Comparison of ENCODE assay signal across 10 cellular contexts in the genomic region with DNA sequence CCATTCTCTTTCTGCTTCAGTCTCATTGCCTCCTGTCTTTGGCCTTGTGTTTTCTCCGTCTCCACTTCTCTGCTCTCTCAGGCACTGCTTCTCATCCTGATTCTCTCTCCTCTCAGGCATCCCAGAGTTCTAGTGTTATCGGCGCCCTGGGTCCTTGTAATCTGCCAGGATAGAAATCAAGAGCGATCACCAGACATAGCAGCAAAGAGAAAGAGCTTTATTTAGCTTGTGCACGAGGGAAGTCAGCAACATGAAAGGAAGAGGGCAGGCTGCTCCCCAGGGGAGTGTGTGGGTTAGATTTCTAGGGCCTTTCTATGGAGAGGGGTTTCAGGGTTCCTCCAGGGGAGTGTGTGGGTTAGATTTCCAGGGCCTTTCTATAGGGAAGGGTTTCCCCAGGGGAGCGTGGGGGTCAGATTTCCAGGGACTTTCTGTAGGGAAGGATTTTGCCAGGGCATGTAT. TPM values are rescaled to one million over a fixed set of nuclear protein-coding genes. Genes with fewer than 3 reads are reported as not detected.
DNase-seq lines count a peak whose midpoint lies in the region; ATAC-seq and TF ChIP-seq lines count a peak whose summit lies in the region.
"Had no signal": no experiment of that assay in that cellular context is flagged by ENCODE, and none has a peak within 500 bp of the region (broad histone marks: within the 10 kb centered on the region; RNA-seq: fewer than 3 reads in every experiment).

No MANE protein-coding gene starts in this region.

- H4K8ac ChIP-seq in neuronal stem cell (ENCODE audit: low read depth, low read length) = no peak overlapping the region

- peak overlapping the region; percentile 85 for H2AFZ ChIP-seq in neuronal stem cell (ENCODE audit: low read length)

- no peaks in the 10 kb centered on the region for H3K27me3 ChIP-seq in neuronal stem cell (ENCODE audit: control insufficient read depth in 3 of 3, insufficient read depth in 3 of 3, low read depth in 1 of 3, low read length in 3 of 3)
- no peaks in the 10 kb centered on the region for H3K27me3 ChIP-seq in brain microvascular endothelial cell (replicated peaks)
- H3K27me3 ChIP-seq: suprapubic skin had no signal

- peak; percentile 33 for ATAC-seq in HG03159 (IDR thresholded peaks at IDR 0.05; ENCODE audit: unreplicated experiment)

- no CpG with 5 or more reads among the region's 6 CpGs for WGBS in neuronal stem cell (ENCODE audit: extremely low coverage in 2 of 2, insufficient read length in 2 of 2, insufficient replicate concordance in 1 of 2), 2 donors

- H3K79me1 ChIP-seq in neuronal stem cell (ENCODE audit: low read depth, low read length) = no peaks in the 10 kb centered on the region

- H3K14ac ChIP-seq in neuronal stem cell (ENCODE audit: low read length) = peak overlapping the region; percentile 10

- H3K27ac ChIP-seq in neuronal stem cell (replicated peaks; ENCODE audit: low read length) (peak overlapping the region; percentile 31), brain microvascular endothelial cell (no peak overlapping the region)
- H3K27ac ChIP-seq: VCaP had no signal

- H4K91ac ChIP-seq in neuronal stem cell (ENCODE audit: low read depth, low read length, poor library complexity) = no peak overlapping the region

- no peak overlapping the region for H2BK15ac ChIP-seq in neuronal stem cell (ENCODE audit: low read length)

- in situ Hi-C loops in brain microvascular endothelial cell (cut with HindIII; ENCODE audit: low pct_ligation_motif_present, low sequenced_read_pairs) = no loop called here

- H3K4ac ChIP-seq in neuronal stem cell (ENCODE audit: low read length) = no peak overlapping the region

- H3K18ac ChIP-seq in neuronal stem cell (ENCODE audit: low read length) = peak overlapping the region; percentile 6

- peak overlapping the region; percentile 11 for H2BK5ac ChIP-seq in neuronal stem cell (ENCODE audit: low read length)

- H3K4me1 ChIP-seq in neuronal stem cell (ENCODE audit: control insufficient read depth in 2 of 2, insufficient read depth in 1 of 2, low read depth in 1 of 2, low read length in 2 of 2) = peaks cover 18% of the 10 kb centered on the region in 2 donors
- H3K4me1 ChIP-seq: suprapubic skin had no signal

- H3K9me3 ChIP-seq in neuronal stem cell (replicated peaks in 1 of 2; ENCODE audit: control insufficient read depth in 2 of 2, insufficient read depth in 1 of 2, low read depth in 1 of 2, low read length in 2 of 2) = peaks cover 0 to 3% of the 10 kb centered on the region in 2 donors
- H3K9me3 ChIP-seq: suprapubic skin had no signal

- no peak overlapping the region for H2AK5ac ChIP-seq in neuronal stem cell (ENCODE audit: low read depth, low read length)

- no peak overlapping the region for H3K4me2 ChIP-seq in neuronal stem cell (ENCODE audit: insufficient read depth, low read length, poor library complexity, severe bottlenecking)

- H2BK12ac ChIP-seq in neuronal stem cell (ENCODE audit: low read length) = no peak overlapping the region

- H3K4me3 ChIP-seq in neuronal stem cell (ENCODE audit: low read length in 2 of 2) (no peak overlapping the region), brain microvascular endothelial cell (ENCODE audit: low read depth, low read length) (no peak overlapping the region)
- H3K4me3 ChIP-seq: suprapubic skin had no signal

- intact Hi-C loops in posterior vena cava (cut with DNase I) = no loop called here

- H3K36me3 ChIP-seq in neuronal stem cell (replicated peaks in 1 of 2; ENCODE audit: control insufficient read depth in 2 of 2, insufficient read depth in 2 of 2, low read length in 2 of 2) (no peaks in the 10 kb centered on the region), brain microvascular endothelial cell (replicated peaks) (no peaks in the 10 kb centered on the region)
- H3K36me3 ChIP-seq: suprapubic skin had no signal

- peak; percentile 49 for DNase-seq in activated T-cell treated with anti-CD3 and anti-CD28 coated beads, Interleukin-2, amount 50 U/mL, for 1 hour
- DNase-seq in activated T-cell treated with anti-CD3 and anti-CD28 coated beads for 4 hours (no peak), neuronal stem cell (ENCODE audit: low spot score) (no peak), NCI-H128 (lab: John Stamatoyannopoulos, UW; ENCODE audit: unreplicated experiment) (no peak), brain microvascular endothelial cell (no peak), posterior vena cava (ENCODE audit: low spot score) (no peak)
- peak; percentile 70 for DNase-seq in activated T-cell treated with anti-CD3 and anti-CD28 coated beads, Interleukin-2, amount 50 U/mL, for 48 hours

- no peak overlapping the region for H3K9ac ChIP-seq in neuronal stem cell (ENCODE audit: low read depth, low read length, poor library complexity)

- H3K23ac ChIP-seq in neuronal stem cell (ENCODE audit: low read depth, low read length, poor library complexity) = no peak overlapping the region

- H2BK120ac ChIP-seq in neuronal stem cell (ENCODE audit: low read depth, low read length) = no peak overlapping the region

- no peak for TF ChIP-seq CTCF in brain microvascular endothelial cell (IDR thresholded peaks at IDR 0.05; ENCODE audit: low read depth, low read length, missing control alignments)

RNA-seq across cellular contexts. Expression of gene SUN5, which starts 32.5 kb away (rescaled TPM):
- not detected for polyA plus RNA-seq in neuronal stem cell (2013, experiment 1 of 2)
- not detected for polyA plus RNA-seq in neuronal stem cell (2013, experiment 2 of 2)
- not detected for total RNA-seq in posterior vena cava
- total RNA-seq: suprapubic skin had no signal

RNA-seq across cellular contexts. Expression of gene BPIFB2, which starts 35.8 kb away (rescaled TPM):
- not detected for polyA plus RNA-seq in neuronal stem cell (2013, experiment 1 of 2)
- polyA plus RNA-seq in neuronal stem cell (2013, experiment 2 of 2) = 0.03 TPM
- not detected for total RNA-seq in posterior vena cava
- total RNA-seq: suprapubic skin had no signal

RNA-seq across cellular contexts. Expression of gene BPIFB6, which starts 59.7 kb away (rescaled TPM):
- polyA plus RNA-seq in neuronal stem cell (2013, experiment 1 of 2) = not detected
- not detected for polyA plus RNA-seq in neuronal stem cell (2013, experiment 2 of 2)
- not detected for total RNA-seq in posterior vena cava
- total RNA-seq: suprapubic skin had no signal

Comparison
In these comparisons a context has a peak if more than half of its experiments do, and no peak if none do; other contexts are left out.
1. DNase-seq: peak in activated T-cell treated with anti-CD3 and anti-CD28 coated beads, Interleukin-2, amount 50 U/mL, for 1 hour (single experiment) and activated T-cell treated with anti-CD3 and anti-CD28 coated beads, Interleukin-2, amount 50 U/mL, for 48 hours (2 of 2); none in activated T-cell treated with anti-CD3 and anti-CD28 coated beads for 4 hours (single experiment), neuronal stem cell (single experiment), NCI-H128 (single experiment), brain microvascular endothelial cell (single experiment) and posterior vena cava (single experiment).